In the genomic region with DNA sequence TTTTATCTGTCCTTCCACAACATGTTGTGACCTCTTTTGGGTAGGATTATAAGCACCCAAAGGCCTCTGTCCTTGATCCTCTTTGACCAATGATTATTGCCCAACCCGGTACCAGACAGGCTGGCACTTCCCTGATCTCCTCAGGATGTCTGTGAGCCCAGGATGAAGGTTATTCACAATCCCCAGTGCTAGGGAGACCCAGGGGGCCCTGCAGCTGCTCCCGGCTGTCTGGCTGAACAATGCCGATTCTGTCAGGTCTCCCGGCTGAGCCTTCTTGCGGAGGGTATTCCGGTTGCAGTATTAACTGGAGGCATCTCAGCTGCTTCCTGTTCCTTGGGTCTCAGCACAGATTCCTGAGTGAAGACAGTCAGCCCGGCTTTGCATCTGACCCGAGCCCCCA, we compare ENCODE assay signal across 26 cellular contexts.
DNase-seq lines count a peak whose midpoint lies in the region; ATAC-seq lines count a peak whose summit lies in the region.
"Had no signal": no experiment of that assay in that cellular context is flagged by ENCODE, and none has a peak within 500 bp of the region (broad histone marks: within the 10 kb centered on the region; RNA-seq: fewer than 3 reads in every experiment).

No MANE protein-coding gene starts in this region.

- peak; percentile 29 for DNase-seq in ELF-1 (ENCODE audit: low read depth, low spot score)
- DNase-seq in SJCRH30: peak; percentile 94 to 95
- peak; percentile 64 for DNase-seq in islet precursor cell
- DNase-seq in posterior vena cava (ENCODE audit: low spot score): peak; percentile 11
- no peak for DNase-seq in NCI-H1694 treated with DMSO at 0.1 percent for 48 hours (lab: John Stamatoyannopoulos, UW)
- DNase-seq in cerebellum (ENCODE audit: low spot score): no peak
- DNase-seq: ACHN; activated CD8-positive, alpha-beta memory T cell treated with anti-CD3 and anti-CD28 coated beads, Interleukin-2, amount 10 ng/mL, durations not matched to agents 7 days and 5 days; activated gamma-delta T cell; activated naive CD8-positive, alpha-beta T cell treated with anti-CD3 and anti-CD28 coated beads for 36 hours; activated T-cell treated with anti-CD3 and anti-CD28 coated beads, Interleukin-2, amount 50 U/mL, for 4 hours; anterior cingulate cortex; CD8-positive, alpha-beta memory T cell; EL; Kasumi-1; left lung; mesenchymal stem cell; NCI-H1417 treated with DMSO at 0.1 percent for 48 hours; NCI-H2171; OCI-M1; stimulated activated CD4-positive, alpha-beta T cell treated with anti-CD3 and anti-CD28 coated beads, Interleukin-1b, Interleukin-23, amount 100 ng/mL, for 48 hours; T-helper 1 cell; testis had no signal

- no peak for ATAC-seq in HG03469 (IDR thresholded peaks at IDR 0.05; ENCODE audit: unreplicated experiment)
- ATAC-seq: activated CD8-positive, alpha-beta memory T cell treated with anti-CD3 and anti-CD28 coated beads, Interleukin-2, amount 10 ng/mL, durations not matched to agents 7 days and 5 days; activated T-cell treated with anti-CD3 and anti-CD28 coated beads, Interleukin-2, amount 50 U/mL, for 4 hours; left lung had no signal

- H3K9me3 ChIP-seq in SJCRH30 (replicated peaks): no peaks in the 10 kb centered on the region
- H3K9me3 ChIP-seq: left lung, testis had no signal

- no peaks in the 10 kb centered on the region for H3K36me3 ChIP-seq in SJCRH30
- H3K36me3 ChIP-seq: left lung had no signal

- intact Hi-C loops in posterior vena cava (cut with DNase I): no loop called here

- H3K27ac ChIP-seq in SJCRH30: peak overlapping the region; percentile 100
- H3K27ac ChIP-seq: left lung, RWPE1, testis had no signal

- no peaks in the 10 kb centered on the region for H3K27me3 ChIP-seq in SJCRH30
- H3K27me3 ChIP-seq: testis had no signal

- H3K4me1 ChIP-seq in SJCRH30: peaks cover 89% of the 10 kb centered on the region

- 0 out of 2 replicates have a peak overlapping the region, but pooled peaks have one; percentile 10 for H3K4me3 ChIP-seq in SJCRH30
- H3K4me3 ChIP-seq: left lung, smooth muscle cell, testis had no signal

Comparison
In these comparisons a context has a peak if more than half of its experiments do, and no peak if none do; other contexts are left out.
1. DNase-seq: peak in ELF-1 (single experiment), SJCRH30 (2 of 2), islet precursor cell (single experiment) and posterior vena cava (single experiment); none in NCI-H1694 treated with DMSO at 0.1 percent for 48 hours (single experiment) and cerebellum (single experiment).